17 cellular contexts compared by ENCODE assay signal in the genomic region with DNA sequence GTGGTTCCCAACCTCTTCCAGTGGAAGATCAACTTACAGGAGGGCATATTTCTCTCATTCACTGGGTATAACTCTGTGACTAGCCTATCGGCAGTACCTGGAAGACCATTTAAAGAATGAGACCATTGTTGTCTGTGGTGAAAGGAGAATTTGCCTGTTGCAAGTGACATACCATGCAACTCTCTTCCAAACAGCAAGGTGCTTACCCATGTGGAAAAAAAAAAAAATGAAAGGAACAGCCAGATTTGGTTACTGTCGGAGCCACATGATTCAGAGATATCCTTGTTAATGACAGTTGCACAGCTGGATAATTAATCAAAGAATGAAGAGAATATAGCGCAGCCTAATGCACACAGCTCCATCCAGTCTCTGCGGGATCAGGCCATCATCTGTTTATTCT.
DNase-seq lines count a peak whose midpoint lies in the region; ATAC-seq and TF ChIP-seq lines count a peak whose summit lies in the region.
"Had no signal": no experiment of that assay in that cellular context is flagged by ENCODE, and none has a peak within 500 bp of the region (broad histone marks: within the 10 kb centered on the region; RNA-seq: fewer than 3 reads in every experiment).

No MANE protein-coding gene starts in this region.

- peaks cover 33% of the 10 kb centered on the region for H3K27me3 ChIP-seq in endodermal cell (ENCODE audit: control insufficient read depth, insufficient read depth, low read length, poor library complexity, severe bottlenecking)
- H3K27me3 ChIP-seq: BE2C, Peyer's patch, SJSA1 had no signal

- peaks cover 20% of the 10 kb centered on the region for H3K27me3 Mint-ChIP-seq in endodermal cell (ENCODE audit: insufficient read depth)

- H3K4me3 Mint-ChIP-seq in endodermal cell = no peak overlapping the region
- H3K4me3 Mint-ChIP-seq: CD4-positive, CD25-positive, alpha-beta regulatory T cell had no signal

- H3K9me3 Mint-ChIP-seq in endodermal cell = no peaks in the 10 kb centered on the region
- H3K9me3 Mint-ChIP-seq: CD4-positive, CD25-positive, alpha-beta regulatory T cell had no signal

- ATAC-seq in HG03571 (IDR thresholded peaks at IDR 0.05; ENCODE audit: unreplicated experiment) = no peak
- ATAC-seq: HepG2 had no signal

- DNase-seq in NCI-H748 (lab: John Stamatoyannopoulos, UW; ENCODE audit: unreplicated experiment) = peak; percentile 27
- DNase-seq in NCI-H748 treated with DMSO at 0.1 percent for 48 hours (lab: John Stamatoyannopoulos, UW) = no peak
- DNase-seq in NCI-H1694 treated with DMSO at 0.1 percent for 48 hours (lab: John Stamatoyannopoulos, UW) = peak; percentile 33
- DNase-seq in NCI-H69 (lab: John Stamatoyannopoulos, UW) = peak; percentile 89
- peak; percentile 54 for DNase-seq in renal cortical epithelial cell (ENCODE audit: low read depth)
- no peak for DNase-seq in COR-L47 (lab: John Stamatoyannopoulos, UW)
- DNase-seq in endodermal cell = no peak
- DNase-seq: BE2C; Caco-2; CD4-positive, CD25-positive, alpha-beta regulatory T cell; KG1; NCI-H187 treated with DMSO at 0.1 percent for 48 hours; NCI-H510A; Peyer's patch had no signal

- H3K36me3 Mint-ChIP-seq in endodermal cell (ENCODE audit: low read depth) = no peaks in the 10 kb centered on the region
- H3K36me3 Mint-ChIP-seq: CD4-positive, CD25-positive, alpha-beta regulatory T cell had no signal

- WGBS in endodermal cell (ENCODE audit: insufficient coverage in 1 of 2, insufficient read length in 1 of 2), 2 experiments = 94 to 100% methylated on average over 2 to 4 of the region's 4 CpGs

- H3K4me1 Mint-ChIP-seq in endodermal cell = peaks cover 21% of the 10 kb centered on the region
- H3K4me1 Mint-ChIP-seq: CD4-positive, CD25-positive, alpha-beta regulatory T cell had no signal

- no peak overlapping the region for H3K9ac ChIP-seq in endodermal cell (ENCODE audit: extremely low read depth, low read length, poor library complexity, severe bottlenecking)

- H3K27ac ChIP-seq in endodermal cell (ENCODE audit: low read depth, low read length) = no peak overlapping the region
- H3K27ac ChIP-seq: Peyer's patch, SJSA1 had no signal

- H3K4me3 ChIP-seq in endodermal cell (ENCODE audit: low read length) = no peak overlapping the region
- H3K4me3 ChIP-seq: Peyer's patch, SJSA1 had no signal

- TF ChIP-seq CTCF in endodermal cell (conservative IDR thresholded peaks at IDR 0.05) = no peak

- H3K4me1 ChIP-seq in endodermal cell (ENCODE audit: control insufficient read depth, insufficient read depth, low read length) = no peaks in the 10 kb centered on the region
- H3K4me1 ChIP-seq: BE2C, Caco-2, Peyer's patch, SJSA1 had no signal

- no peaks in the 10 kb centered on the region for H3K9me3 ChIP-seq in endodermal cell (ENCODE audit: control insufficient read depth, low read length)
- H3K9me3 ChIP-seq: BE2C, Caco-2, Peyer's patch, SJSA1 had no signal

- no peaks in the 10 kb centered on the region for H3K36me3 ChIP-seq in endodermal cell (ENCODE audit: control insufficient read depth, insufficient read depth, low read length)
- H3K36me3 ChIP-seq: BE2C, Peyer's patch, SJSA1 had no signal

- H3K27ac Mint-ChIP-seq in endodermal cell = no peak overlapping the region
- H3K27ac Mint-ChIP-seq: CD4-positive, CD25-positive, alpha-beta regulatory T cell had no signal

Comparison
In these comparisons a context has a peak if more than half of its experiments do, and no peak if none do; other contexts are left out.
1. DNase-seq: peak in NCI-H748 (single experiment), NCI-H1694 treated with DMSO at 0.1 percent for 48 hours (single experiment), NCI-H69 (single experiment) and renal cortical epithelial cell (single experiment); none in NCI-H748 treated with DMSO at 0.1 percent for 48 hours (single experiment), COR-L47 (single experiment) and endodermal cell (single experiment).